ENCODE assay signal across 21 cellular contexts in the genomic region with DNA sequence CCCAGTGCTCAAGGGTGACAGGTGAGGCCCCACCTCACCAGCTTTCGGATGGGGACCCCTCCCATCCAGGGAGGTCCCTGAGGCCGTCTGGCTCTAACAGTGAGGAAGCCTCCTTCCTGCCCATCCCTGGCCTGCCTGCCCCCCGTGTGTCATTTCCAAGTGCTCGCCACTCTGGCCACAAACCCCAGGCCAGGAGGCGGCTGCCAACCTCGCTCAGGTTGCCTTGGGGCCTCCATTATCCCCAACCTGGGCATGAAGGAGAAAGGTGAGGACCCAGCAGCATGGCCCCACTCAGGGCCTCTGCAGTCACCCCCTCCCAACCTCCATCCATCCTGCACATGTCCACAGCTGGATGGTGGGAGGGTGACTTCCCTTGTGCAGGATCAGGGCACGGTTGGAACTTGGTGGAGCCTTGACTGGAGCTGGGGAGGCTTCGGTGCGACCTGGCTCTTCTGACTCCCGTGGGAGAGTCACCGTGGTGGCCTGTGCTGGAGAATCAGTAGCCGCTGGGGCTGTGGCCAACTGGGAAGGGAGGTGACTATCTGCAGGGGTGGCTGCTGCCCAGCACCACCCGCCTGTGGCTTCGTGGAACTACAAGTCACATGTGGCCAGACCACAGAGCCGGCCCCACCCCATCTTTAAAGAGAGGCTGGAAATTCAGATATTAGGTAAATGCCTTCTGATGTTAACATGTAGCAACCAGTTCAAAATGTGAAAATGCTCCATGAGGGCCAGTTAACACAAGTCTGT. TPM values are rescaled to one million over a fixed set of nuclear protein-coding genes. Genes with fewer than 3 reads are reported as not detected.
DNase-seq lines count a peak whose midpoint lies in the region; ATAC-seq, FAIRE-seq and TF ChIP-seq lines count a peak whose summit lies in the region.
"Had no signal": no experiment of that assay in that cellular context is flagged by ENCODE, and none has a peak within 500 bp of the region (broad histone marks: within the 10 kb centered on the region; RNA-seq: fewer than 3 reads in every experiment).

No MANE protein-coding gene starts in this region.

- H3K4me3 Mint-ChIP-seq in chondrocyte (ENCODE audit: unreplicated experiment) (no peak overlapping the region), T-helper 17 cell (no peak overlapping the region)
- H3K4me3 Mint-ChIP-seq: IgD-negative memory B cell had no signal

- no peaks in the 10 kb centered on the region for H3K4me1 ChIP-seq in osteoblast (ENCODE audit: insufficient read depth, low read length)
- H3K4me1 ChIP-seq in gastrocnemius medialis, result no peaks in the 10 kb centered on the region
- H3K4me1 ChIP-seq: testis had no signal

- H3K27me3 ChIP-seq in MG63 (no peaks in the 10 kb centered on the region), osteoblast (ENCODE audit: insufficient read depth, low read length) (no peaks in the 10 kb centered on the region), gastrocnemius medialis (no peaks in the 10 kb centered on the region)
- H3K27me3 ChIP-seq: neutrophil, testis had no signal

- H3K9me3 ChIP-seq in MG63, result no peaks in the 10 kb centered on the region
- H3K9me3 ChIP-seq in osteoblast (ENCODE audit: low read depth, low read length), result no peaks in the 10 kb centered on the region
- no peaks in the 10 kb centered on the region for H3K9me3 ChIP-seq in T-helper 17 cell (ENCODE audit: control insufficient read depth, low read length, poor library complexity, severe bottlenecking)
- H3K9me3 ChIP-seq in gastrocnemius medialis, result no peaks in the 10 kb centered on the region
- H3K9me3 ChIP-seq: neutrophil, testis had no signal

- H3K4me2 ChIP-seq in osteoblast (ENCODE audit: insufficient read depth, low read length), result no peak overlapping the region

- ATAC-seq in T-helper 17 cell (no peak), gastrocnemius medialis (no peak), HG03135 (IDR thresholded peaks at IDR 0.05; ENCODE audit: unreplicated experiment) (no peak)

- no peaks in the 10 kb centered on the region for H3K36me3 ChIP-seq in MG63
- H3K36me3 ChIP-seq in osteoblast (ENCODE audit: insufficient read depth, low read length), result no peaks in the 10 kb centered on the region
- H3K36me3 ChIP-seq in gastrocnemius medialis, result no peaks in the 10 kb centered on the region
- H3K36me3 ChIP-seq: neutrophil had no signal

- TF ChIP-seq POLR2A in gastrocnemius medialis (IDR thresholded peaks at IDR 0.05), result no peak

- DNase-seq in D721Med (ENCODE audit: insufficient read length, low spot score) (peak; percentile 12), MG63 (peak; percentile 49), chondrocyte (ENCODE audit: low spot score) (peak; percentile 76), osteoblast (ENCODE audit: insufficient read length, low spot score, missing footprints) (peak; percentile 59), T-helper 17 cell (no peak), gastrocnemius medialis (no peak), NCI-H748 treated with DMSO at 0.1 percent for 48 hours (lab: John Stamatoyannopoulos, UW) (no peak)
- DNase-seq: activated CD4-positive, alpha-beta T cell treated with anti-CD3 and anti-CD28 coated beads, Interleukin-2, amount 50 U/mL, for 4 hours; activated gamma-delta T cell; AML-193; MV-4-11; NCI-H2029 treated with DMSO at 0.1 percent for 48 hours; NCI-H446; stimulated activated CD4-positive, alpha-beta T cell treated with anti-CD3 and anti-CD28 coated beads, Interleukin-12 subunit alpha, Interleukin-12 subunit beta, amount 100 ng/mL, for 4 hours; SW 1271; testis had no signal

- FAIRE-seq in D721Med (lab: Jason Lieb, UNC), result no peak
- FAIRE-seq: frontal cortex, H54 had no signal

- no peak overlapping the region for H2AFZ ChIP-seq in osteoblast (ENCODE audit: low read length)

- no peak overlapping the region for H3K27ac Mint-ChIP-seq in chondrocyte (ENCODE audit: unreplicated experiment)
- no peak overlapping the region for H3K27ac Mint-ChIP-seq in T-helper 17 cell
- H3K27ac Mint-ChIP-seq: IgD-negative memory B cell had no signal

- H3K36me3 Mint-ChIP-seq in chondrocyte (ENCODE audit: low read depth) (no peaks in the 10 kb centered on the region), T-helper 17 cell (ENCODE audit: low read depth) (no peaks in the 10 kb centered on the region)
- H3K36me3 Mint-ChIP-seq: IgD-negative memory B cell had no signal

- H3K4me3 ChIP-seq in MG63, result no peak overlapping the region
- no peak overlapping the region for H3K4me3 ChIP-seq in osteoblast (ENCODE audit: insufficient read depth, low read length)
- no peak overlapping the region for H3K4me3 ChIP-seq in gastrocnemius medialis
- H3K4me3 ChIP-seq: testis had no signal

- H4K20me1 ChIP-seq in osteoblast (ENCODE audit: insufficient read depth, low read length), result no peaks in the 10 kb centered on the region

- no peaks in the 10 kb centered on the region for H3K9me3 Mint-ChIP-seq in chondrocyte (ENCODE audit: low read depth)

- TF ChIP-seq CTCF in D721Med (IDR thresholded peaks at IDR 0.05; ENCODE audit: insufficient read depth, missing control alignments) (no peak), chondrocyte (IDR thresholded peaks at IDR 0.05) (peak; percentile 49), osteoblast (IDR thresholded peaks at IDR 0.05; ENCODE audit: extremely low read depth, low read depth, low read length) (no peak), gastrocnemius medialis (IDR thresholded peaks at IDR 0.05 in 4 of 5, conservative IDR thresholded peaks at IDR 0.05 in 1 of 5) (no peak)

- H3K27ac ChIP-seq in osteoblast (ENCODE audit: low read depth, low read length), result no peak overlapping the region
- no peak overlapping the region for H3K27ac ChIP-seq in gastrocnemius medialis
- H3K27ac ChIP-seq: neutrophil, testis had no signal

- in situ Hi-C loops in gastrocnemius medialis (cut with MboI; ENCODE audit: low sequenced_read_pairs in 4 of 4), result no loop called here

- intact Hi-C loops in gastrocnemius medialis (cut with DNase I; ENCODE audit: low total_unique reads), result no loop called here

- H3K27me3 Mint-ChIP-seq in chondrocyte (ENCODE audit: low read depth) (no peaks in the 10 kb centered on the region), T-helper 17 cell (peaks cover 21% of the 10 kb centered on the region)

- no peaks in the 10 kb centered on the region for H3K79me2 ChIP-seq in osteoblast (ENCODE audit: insufficient read depth, low read length)

- H3K4me1 Mint-ChIP-seq in chondrocyte (ENCODE audit: low read depth) (no peaks in the 10 kb centered on the region), T-helper 17 cell (peaks cover 3% of the 10 kb centered on the region)
- H3K4me1 Mint-ChIP-seq: IgD-negative memory B cell had no signal

RNA-seq across cellular contexts. Expression of a gene that starts 37.5 kb away (rescaled TPM):
- total RNA-seq in MG63 (2014; rRNA removed; shearing (Covaris generic); ENCODE audit: low replicate concordance), result 2.7 and 3.7 TPM in 2 replicates
- 16.8 to 46.1 TPM (median 18.8 TPM) in 3 replicates for total RNA-seq in chondrocyte
- total RNA-seq in osteoblast, result 30.4 and 39.5 TPM in 2 replicates
- 1 to 10 TPM in 1 of 2 donors, under 1 TPM in 1; 0.80 to 2.1 TPM for total RNA-seq in T-helper 17 cell
- total RNA-seq in gastrocnemius medialis, result 1 to 10 TPM; 2.1 to 5.5 (median 4.1) TPM

Comparison
In these comparisons a context has a peak if more than half of its experiments do, and no peak if none do; other contexts are left out.
1. DNase-seq: peak in D721Med (single experiment), MG63 (single experiment), chondrocyte (single experiment) and osteoblast (single experiment); none in T-helper 17 cell (0 of 3), gastrocnemius medialis (0 of 2) and NCI-H748 treated with DMSO at 0.1 percent for 48 hours (single experiment).